ENCODE assay signal across 10 cellular contexts in the genomic region with DNA sequence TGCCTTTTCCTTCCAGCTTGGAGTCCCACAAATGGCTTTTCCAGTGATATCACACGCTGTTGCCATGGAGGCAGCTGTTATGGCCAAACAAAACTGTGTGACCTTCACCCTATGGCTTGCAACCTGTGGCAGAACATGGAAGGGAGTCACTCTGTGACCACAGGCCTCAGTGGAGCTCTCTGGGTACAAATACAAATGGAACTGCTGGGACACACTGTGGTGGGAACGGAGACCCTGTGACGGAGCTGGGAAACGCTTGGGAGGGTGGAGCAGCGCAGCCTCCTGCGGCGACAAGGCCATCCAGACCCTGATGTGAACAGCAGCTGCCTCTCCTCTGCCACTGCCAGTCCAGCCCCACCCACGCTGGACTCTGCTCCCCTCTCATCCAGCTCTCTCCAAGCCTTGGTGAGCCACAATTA.
DNase-seq lines count a peak whose midpoint lies in the region; ATAC-seq, FAIRE-seq and TF ChIP-seq lines count a peak whose summit lies in the region.
"Had no signal": no experiment of that assay in that cellular context is flagged by ENCODE, and none has a peak within 500 bp of the region (broad histone marks: within the 10 kb centered on the region; RNA-seq: fewer than 3 reads in every experiment).

No MANE protein-coding gene starts in this region.

- H3K4me1 Mint-ChIP-seq in activated CD4-positive, alpha-beta memory T cell treated with anti-CD3 and anti-CD28 coated beads, Interleukin-2, amount 10 ng/mL, durations not matched to agents 7 days and 5 days: peaks cover 16% of the 10 kb centered on the region

- H3K4me3 ChIP-seq in right cardiac atrium (ENCODE audit: low read length) (no peak overlapping the region), rectal smooth muscle tissue (ENCODE audit: low read length) (peak overlapping the region; percentile 25)

- intact Hi-C loops in right cardiac atrium (cut with DNase I): no loop called here

- peak overlapping the region; percentile 48 for H3K27ac ChIP-seq in right cardiac atrium (ENCODE audit: low read length)
- H3K27ac ChIP-seq in rectal smooth muscle tissue (ENCODE audit: low read depth, low read length): peak overlapping the region; percentile 51

- peaks cover 13% of the 10 kb centered on the region for H3K4me1 ChIP-seq in right cardiac atrium (ENCODE audit: control insufficient read depth, insufficient read depth, low read length)
- peaks cover 5% of the 10 kb centered on the region for H3K4me1 ChIP-seq in rectal smooth muscle tissue (ENCODE audit: control insufficient read depth, insufficient read depth, low read length)

- H3K27me3 ChIP-seq in right cardiac atrium (ENCODE audit: control insufficient read depth, insufficient read depth) (no peaks in the 10 kb centered on the region), rectal smooth muscle tissue (ENCODE audit: control insufficient read depth, insufficient read depth, low read length) (no peaks in the 10 kb centered on the region)

- no peak for FAIRE-seq in D721Med (lab: Jason Lieb, UNC)
- FAIRE-seq: endometrium had no signal

- no peak overlapping the region for H3K9ac ChIP-seq in rectal smooth muscle tissue (ENCODE audit: low read length)

- peak; percentile 77 for DNase-seq in DMS153 treated with DMSO at 0.1 percent for 48 hours (lab: John Stamatoyannopoulos, UW; ENCODE audit: unreplicated experiment)
- peak; percentile 71 to 82 (median 80) for DNase-seq in right cardiac atrium
- no peak for DNase-seq in COLO829 (ENCODE audit: low spot score)
- no peak for DNase-seq in activated CD4-positive, alpha-beta memory T cell treated with anti-CD3 and anti-CD28 coated beads, Interleukin-2, amount 10 ng/mL, durations not matched to agents 7 days and 5 days
- no peak for DNase-seq in D721Med (ENCODE audit: insufficient read length, low spot score)
- DNase-seq: NCI-H1092 had no signal

- H3K36me3 ChIP-seq in rectal smooth muscle tissue (ENCODE audit: control insufficient read depth, insufficient read depth, low read length): no peaks in the 10 kb centered on the region

- no peak for TF ChIP-seq CTCF in D721Med (IDR thresholded peaks at IDR 0.05; ENCODE audit: insufficient read depth, missing control alignments)

- no peaks in the 10 kb centered on the region for H3K9me3 ChIP-seq in right cardiac atrium (ENCODE audit: control insufficient read depth, low read length)

- H3K4me3 Mint-ChIP-seq in activated CD4-positive, alpha-beta memory T cell treated with anti-CD3 and anti-CD28 coated beads, Interleukin-2, amount 10 ng/mL, durations not matched to agents 7 days and 5 days: no peak overlapping the region

- ATAC-seq in SK-N-SH treated with all-trans-retinoic acid at 6 μM for 48 hours: peak; percentile 24; the same call in 1 of the 3 replicates
- ATAC-seq in right cardiac atrium: peak; percentile 79 to 80
- no peak for ATAC-seq in HG03342 (IDR thresholded peaks at IDR 0.05; ENCODE audit: unreplicated experiment)

- H3K27ac Mint-ChIP-seq in activated CD4-positive, alpha-beta memory T cell treated with anti-CD3 and anti-CD28 coated beads, Interleukin-2, amount 10 ng/mL, durations not matched to agents 7 days and 5 days: no peak overlapping the region

- POLR2A ChIA-PET in activated CD4-positive, alpha-beta memory T cell treated with anti-CD3 and anti-CD28 coated beads, Interleukin-2, amount 10 ng/mL, durations not matched to agents 7 days and 5 days (lab: Charles Lee): no interaction called here

- peaks cover 7% of the 10 kb centered on the region for H3K9me3 Mint-ChIP-seq in activated CD4-positive, alpha-beta memory T cell treated with anti-CD3 and anti-CD28 coated beads, Interleukin-2, amount 10 ng/mL, durations not matched to agents 7 days and 5 days

- CTCF ChIA-PET in activated CD4-positive, alpha-beta memory T cell treated with anti-CD3 and anti-CD28 coated beads, Interleukin-2, amount 10 ng/mL, durations not matched to agents 7 days and 5 days (lab: Charles Lee): no interaction called here

- 36% methylated on average over 8 of the region's 8 CpGs for WGBS in right cardiac atrium

- peaks cover 3% of the 10 kb centered on the region for H3K36me3 Mint-ChIP-seq in activated CD4-positive, alpha-beta memory T cell treated with anti-CD3 and anti-CD28 coated beads, Interleukin-2, amount 10 ng/mL, durations not matched to agents 7 days and 5 days (ENCODE audit: low read depth)

- H3K27me3 Mint-ChIP-seq in activated CD4-positive, alpha-beta memory T cell treated with anti-CD3 and anti-CD28 coated beads, Interleukin-2, amount 10 ng/mL, durations not matched to agents 7 days and 5 days: no peaks in the 10 kb centered on the region

TF ChIP-seq in SK-N-SH treated with all-trans-retinoic acid at 6 μM for 48 hours, 23 proteins besides CTCF, POLR2A, EP300 and RAD21:
- no peak for TF ChIP-seq RARB (CRISPR knock-in tag; IDR thresholded peaks at IDR 0.05)
- no peak for TF ChIP-seq SNAI2 (CRISPR knock-in tag; IDR thresholded peaks at IDR 0.05)
- no peak for TF ChIP-seq GLIS3 (CRISPR knock-in tag; IDR thresholded peaks at IDR 0.05)
- TF ChIP-seq, protein P1, sequence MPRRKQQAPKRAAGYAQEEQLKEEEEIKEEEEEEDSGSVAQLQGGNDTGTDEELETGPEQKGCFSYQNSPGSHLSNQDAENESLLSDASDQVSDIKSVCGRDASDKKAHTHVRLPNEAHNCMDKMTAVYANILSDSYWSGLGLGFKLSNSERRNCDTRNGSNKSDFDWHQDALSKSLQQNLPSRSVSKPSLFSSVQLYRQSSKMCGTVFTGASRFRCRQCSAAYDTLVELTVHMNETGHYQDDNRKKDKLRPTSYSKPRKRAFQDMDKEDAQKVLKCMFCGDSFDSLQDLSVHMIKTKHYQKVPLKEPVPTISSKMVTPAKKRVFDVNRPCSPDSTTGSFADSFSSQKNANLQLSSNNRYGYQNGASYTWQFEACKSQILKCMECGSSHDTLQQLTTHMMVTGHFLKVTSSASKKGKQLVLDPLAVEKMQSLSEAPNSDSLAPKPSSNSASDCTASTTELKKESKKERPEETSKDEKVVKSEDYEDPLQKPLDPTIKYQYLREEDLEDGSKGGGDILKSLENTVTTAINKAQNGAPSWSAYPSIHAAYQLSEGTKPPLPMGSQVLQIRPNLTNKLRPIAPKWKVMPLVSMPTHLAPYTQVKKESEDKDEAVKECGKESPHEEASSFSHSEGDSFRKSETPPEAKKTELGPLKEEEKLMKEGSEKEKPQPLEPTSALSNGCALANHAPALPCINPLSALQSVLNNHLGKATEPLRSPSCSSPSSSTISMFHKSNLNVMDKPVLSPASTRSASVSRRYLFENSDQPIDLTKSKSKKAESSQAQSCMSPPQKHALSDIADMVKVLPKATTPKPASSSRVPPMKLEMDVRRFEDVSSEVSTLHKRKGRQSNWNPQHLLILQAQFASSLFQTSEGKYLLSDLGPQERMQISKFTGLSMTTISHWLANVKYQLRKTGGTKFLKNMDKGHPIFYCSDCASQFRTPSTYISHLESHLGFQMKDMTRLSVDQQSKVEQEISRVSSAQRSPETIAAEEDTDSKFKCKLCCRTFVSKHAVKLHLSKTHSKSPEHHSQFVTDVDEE (CRISPR knock-in tag; IDR thresholded peaks at IDR 0.05): no peak
- TF ChIP-seq, protein P2, sequence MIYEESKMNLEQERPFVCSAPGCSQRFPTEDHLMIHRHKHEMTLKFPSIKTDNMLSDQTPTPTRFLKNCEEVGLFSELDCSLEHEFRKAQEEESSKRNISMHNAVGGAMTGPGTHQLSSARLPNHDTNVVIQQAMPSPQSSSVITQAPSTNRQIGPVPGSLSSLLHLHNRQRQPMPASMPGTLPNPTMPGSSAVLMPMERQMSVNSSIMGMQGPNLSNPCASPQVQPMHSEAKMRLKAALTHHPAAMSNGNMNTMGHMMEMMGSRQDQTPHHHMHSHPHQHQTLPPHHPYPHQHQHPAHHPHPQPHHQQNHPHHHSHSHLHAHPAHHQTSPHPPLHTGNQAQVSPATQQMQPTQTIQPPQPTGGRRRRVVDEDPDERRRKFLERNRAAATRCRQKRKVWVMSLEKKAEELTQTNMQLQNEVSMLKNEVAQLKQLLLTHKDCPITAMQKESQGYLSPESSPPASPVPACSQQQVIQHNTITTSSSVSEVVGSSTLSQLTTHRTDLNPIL (CRISPR knock-in tag; IDR thresholded peaks at IDR 0.05; ENCODE audit: low read depth): no peak
- TF ChIP-seq, protein P3, sequence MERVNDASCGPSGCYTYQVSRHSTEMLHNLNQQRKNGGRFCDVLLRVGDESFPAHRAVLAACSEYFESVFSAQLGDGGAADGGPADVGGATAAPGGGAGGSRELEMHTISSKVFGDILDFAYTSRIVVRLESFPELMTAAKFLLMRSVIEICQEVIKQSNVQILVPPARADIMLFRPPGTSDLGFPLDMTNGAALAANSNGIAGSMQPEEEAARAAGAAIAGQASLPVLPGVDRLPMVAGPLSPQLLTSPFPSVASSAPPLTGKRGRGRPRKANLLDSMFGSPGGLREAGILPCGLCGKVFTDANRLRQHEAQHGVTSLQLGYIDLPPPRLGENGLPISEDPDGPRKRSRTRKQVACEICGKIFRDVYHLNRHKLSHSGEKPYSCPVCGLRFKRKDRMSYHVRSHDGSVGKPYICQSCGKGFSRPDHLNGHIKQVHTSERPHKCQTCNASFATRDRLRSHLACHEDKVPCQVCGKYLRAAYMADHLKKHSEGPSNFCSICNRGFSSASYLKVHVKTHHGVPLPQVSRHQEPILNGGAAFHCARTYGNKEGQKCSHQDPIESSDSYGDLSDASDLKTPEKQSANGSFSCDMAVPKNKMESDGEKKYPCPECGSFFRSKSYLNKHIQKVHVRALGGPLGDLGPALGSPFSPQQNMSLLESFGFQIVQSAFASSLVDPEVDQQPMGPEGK (CRISPR knock-in tag; IDR thresholded peaks at IDR 0.05; ENCODE audit: borderline replicate concordance): no peak

Comparison
In these comparisons a context has a peak if more than half of its experiments do, and no peak if none do; other contexts are left out.
1. DNase-seq: peak in DMS153 treated with DMSO at 0.1 percent for 48 hours (single experiment) and right cardiac atrium (3 of 3); none in COLO829 (single experiment), activated CD4-positive, alpha-beta memory T cell treated with anti-CD3 and anti-CD28 coated beads, Interleukin-2, amount 10 ng/mL, durations not matched to agents 7 days and 5 days (single experiment) and D721Med (single experiment).